In genomic region chr11:61792310-61793083, GRCh38 we compare ENCODE assay signal across 8 cellular contexts. TPM values are rescaled to one million over a fixed set of nuclear protein-coding genes. Genes with fewer than 3 reads are reported as not detected.
DNase-seq lines count a peak whose midpoint lies in the region; ATAC-seq and TF ChIP-seq lines count a peak whose summit lies in the region.

Gene FEN1 (plus strand): TSS chr11:61792911. CDS start chr11:61795362, 2,451 bp downstream.
Gene TMEM258 (minus strand): TSS chr11:61792599. CDS start chr11:61792558, 41 bp downstream.

- peak within 1 kb of the TSS; percentile 99 for H3K27ac ChIP-seq in layer of hippocampus (ENCODE audit: low read depth, low read length)

- no peaks in the 10 kb centered on the region for H3K27me3 Mint-ChIP-seq in activated CD4-positive, alpha-beta T cell treated with anti-CD3 and anti-CD28 coated beads for 36 hours
- no peaks in the 10 kb centered on the region for H3K27me3 Mint-ChIP-seq in chondrocyte (ENCODE audit: low read depth)

- CTCF ChIA-PET in activated CD4-positive, alpha-beta T cell treated with anti-CD3 and anti-CD28 coated beads for 36 hours (lab: Charles Lee), result interaction anchor here (0.6 to 9.4 kb wide), 12 partner anchors 9 to 595 kb away, joined by 3 to 115 read pairs (median 4); partner anchors contain the start of gene FADS1

- H3K36me3 Mint-ChIP-seq in activated CD4-positive, alpha-beta T cell treated with anti-CD3 and anti-CD28 coated beads for 36 hours (ENCODE audit: low read depth), result peaks cover 53% of the 10 kb centered on the region
- H3K36me3 Mint-ChIP-seq in chondrocyte (ENCODE audit: low read depth), result peaks cover 12% of the 10 kb centered on the region

- peaks cover 44% of the 10 kb centered on the region for H3K4me1 Mint-ChIP-seq in activated CD4-positive, alpha-beta T cell treated with anti-CD3 and anti-CD28 coated beads for 36 hours
- peaks cover 24% of the 10 kb centered on the region for H3K4me1 Mint-ChIP-seq in chondrocyte (ENCODE audit: low read depth)

- peak within 1 kb of the TSS; percentile 98 for H3K27ac Mint-ChIP-seq in activated CD4-positive, alpha-beta T cell treated with anti-CD3 and anti-CD28 coated beads for 36 hours
- peak within 1 kb of the TSS; percentile 100 for H3K27ac Mint-ChIP-seq in chondrocyte (ENCODE audit: unreplicated experiment)

- peak within 1 kb of the TSS; percentile 92 for H3K4me3 Mint-ChIP-seq in activated CD4-positive, alpha-beta T cell treated with anti-CD3 and anti-CD28 coated beads for 36 hours
- H3K4me3 Mint-ChIP-seq in chondrocyte (ENCODE audit: unreplicated experiment), result peak within 1 kb of the TSS; percentile 94

- H3K9me3 Mint-ChIP-seq in activated CD4-positive, alpha-beta T cell treated with anti-CD3 and anti-CD28 coated beads for 36 hours (ENCODE audit: low read depth), result no peaks in the 10 kb centered on the region
- no peaks in the 10 kb centered on the region for H3K9me3 Mint-ChIP-seq in chondrocyte (ENCODE audit: low read depth)

- TF ChIP-seq CTCF in chondrocyte (IDR thresholded peaks at IDR 0.05), result peak; percentile 24

- TF ChIP-seq POLR2A in GM19193 (IDR thresholded peaks at IDR 0.05; ENCODE audit: extremely low read depth, insufficient read depth, insufficient read length), result peak; percentile 95

- DNase-seq in AML-193 (lab: John Stamatoyannopoulos, UW), result peak; percentile 83 to 89
- peak; percentile 84 for DNase-seq in NCI-H510A (lab: John Stamatoyannopoulos, UW)
- peak; percentile 94 for DNase-seq in activated CD4-positive, alpha-beta T cell treated with anti-CD3 and anti-CD28 coated beads for 36 hours
- no peak for DNase-seq in chondrocyte (ENCODE audit: low spot score)
- DNase-seq in stimulated activated CD4-positive, alpha-beta T cell treated with anti-CD3 and anti-CD28 coated beads, Interleukin-1b, Interleukin-23, amount 100 ng/mL, for 24 hours (ENCODE audit: low read depth in 4 of 4, low spot score in 1 of 4), result peak; percentile 71 to 83 (median 78)

- no peaks in the 10 kb centered on the region for H3K27me3 ChIP-seq in layer of hippocampus (ENCODE audit: control insufficient read depth, insufficient read depth, low read length)

- peak; percentile 88 for ATAC-seq in HG03432 (IDR thresholded peaks at IDR 0.05; ENCODE audit: unreplicated experiment)
- ATAC-seq in activated CD4-positive, alpha-beta T cell treated with anti-CD3 and anti-CD28 coated beads for 36 hours, result peak; percentile 88

- POLR2A ChIA-PET in activated CD4-positive, alpha-beta T cell treated with anti-CD3 and anti-CD28 coated beads for 36 hours (lab: Charles Lee), result interaction anchor here (0.6 to 1.8 kb wide), 5 partner anchors 11 to 107 kb away, joined by 3 to 5 read pairs (median 4); no protein-coding TSS in a partner anchor

- intact Hi-C loops in activated CD4-positive, alpha-beta T cell treated with anti-CD3 and anti-CD28 coated beads for 36 hours (cut with DNase I, micrococcal nuclease), result loop anchor here (1.0 to 5.0 kb wide), 14 partner anchors 15 to 935 kb away; partner anchors contain the start of genes INCENP (in 2 of the 2), CPSF7 (in 1 of the 2), FADS1 (in 1 of the 2) and FADS3 (in 1 of the 2)

RNA-seq across cellular contexts. Expression of gene FEN1, which starts in this region (rescaled TPM):
- 100 to 1,000 TPM in 1 of 2 experiments, 10 to 100 TPM in 1; 70.0 to 108 TPM for total RNA-seq in activated CD4-positive, alpha-beta T cell treated with anti-CD3 and anti-CD28 coated beads for 36 hours
- 12.6 to 27.1 TPM (median 13.2 TPM) in 3 replicates for total RNA-seq in chondrocyte

RNA-seq across cellular contexts. Expression of gene TMEM258, which starts in this region (rescaled TPM):
- 100 to 1,000 TPM; 172 to 176 TPM for total RNA-seq in activated CD4-positive, alpha-beta T cell treated with anti-CD3 and anti-CD28 coated beads for 36 hours
- total RNA-seq in chondrocyte, result 103 to 133 TPM (median 106 TPM) in 3 replicates
